10 cellular contexts compared by ENCODE assay signal in the genomic region with DNA sequence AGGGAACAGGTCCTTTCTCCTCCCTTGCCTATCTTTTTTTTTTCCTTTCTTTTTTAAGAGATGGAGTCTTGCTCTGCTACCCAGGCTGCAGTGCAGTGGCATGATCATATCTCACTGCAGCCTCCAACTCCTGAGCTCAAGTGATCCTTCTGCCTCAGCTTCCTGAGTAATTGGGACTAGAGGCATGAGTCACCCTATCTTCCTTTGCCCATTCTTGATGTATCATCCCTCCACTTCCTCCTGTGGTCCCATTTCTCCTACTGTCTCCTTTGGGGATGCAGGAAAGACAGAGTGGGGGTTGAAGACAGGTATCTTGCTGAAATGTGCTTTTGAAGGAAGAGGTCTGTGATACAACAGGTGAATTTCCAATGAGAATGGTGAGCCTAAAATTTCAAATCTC. TPM values are rescaled to one million over a fixed set of nuclear protein-coding genes. Genes with fewer than 3 reads are reported as not detected.
DNase-seq lines count a peak whose midpoint lies in the region; ATAC-seq and TF ChIP-seq lines count a peak whose summit lies in the region.
"Had no signal": no experiment of that assay in that cellular context is flagged by ENCODE, and none has a peak within 500 bp of the region (broad histone marks: within the 10 kb centered on the region; RNA-seq: fewer than 3 reads in every experiment).

No MANE protein-coding gene starts in this region.

- peak overlapping the region; percentile 60 for H3K27ac ChIP-seq in ACC112 (ENCODE audit: low read depth, low read length)
- H3K27ac ChIP-seq: ovary had no signal

- no peak for TF ChIP-seq CTCF in foreskin fibroblast (IDR thresholded peaks at IDR 0.05; ENCODE audit: low read depth, low read length)
- TF ChIP-seq CTCF in Caco-2 (IDR thresholded peaks at IDR 0.05; ENCODE audit: insufficient read depth in 1 of 2, low read depth in 1 of 2, low read length in 1 of 2, severe bottlenecking in 1 of 2, unreplicated experiment in 1 of 2), result no peak
- TF ChIP-seq CTCF in natural killer cell (IDR thresholded peaks at IDR 0.05), result no peak

- H2AFZ ChIP-seq in ACC112 (ENCODE audit: low read length, unreplicated experiment), result no peak overlapping the region

- peaks cover 37% of the 10 kb centered on the region for H3K79me2 ChIP-seq in ACC112 (ENCODE audit: control insufficient read depth, insufficient read depth, low read length, unreplicated experiment)

- POLR2A ChIA-PET in Caco-2 (lab: Charles Lee), result no interaction called here

- no TSS peak for BruUV-seq in Caco-2 (replicated peaks; lab: Mats Ljungman, UMichigan)

- H3K4me3 ChIP-seq in ACC112 (ENCODE audit: low read depth, low read length), result no peak overlapping the region
- no peak overlapping the region for H3K4me3 ChIP-seq in foreskin fibroblast (ENCODE audit: low read depth in 1 of 2, low read length in 2 of 2)
- H3K4me3 ChIP-seq in Caco-2 (ENCODE audit: low read depth, low read length), result no peak overlapping the region
- H3K4me3 ChIP-seq: ovary had no signal

- H3K4me1 ChIP-seq in ACC112 (ENCODE audit: control insufficient read depth, insufficient read depth, low read length, unreplicated experiment), result peaks cover 30% of the 10 kb centered on the region
- H3K4me1 ChIP-seq in Caco-2, result peaks cover 10% of the 10 kb centered on the region

- H3K36me3 ChIP-seq in ACC112 (ENCODE audit: insufficient read depth, low read length) (peaks cover 56% of the 10 kb centered on the region), Caco-2 (ENCODE audit: control insufficient read depth, insufficient read depth, low read length) (peaks cover 4% of the 10 kb centered on the region)
- H3K36me3 ChIP-seq: ovary had no signal

- H3K4me3 Mint-ChIP-seq in Caco-2 (ENCODE audit: unreplicated experiment), result no peak overlapping the region
- no peak overlapping the region for H3K4me3 Mint-ChIP-seq in natural killer cell
- H3K4me3 Mint-ChIP-seq: memory B cell had no signal

- peak; percentile 40 for DNase-seq in GM04504 (ENCODE audit: low read depth)
- DNase-seq in foreskin fibroblast, result peak; percentile 62 to 75
- no peak for DNase-seq in Caco-2
- no peak for DNase-seq in occipital lobe (lab: John Stamatoyannopoulos, UW)
- no peak for DNase-seq in natural killer cell
- DNase-seq: ovary had no signal

- peak; percentile 70 for ATAC-seq in SK-N-SH treated with all-trans-retinoic acid at 6 μM for 48 hours
- ATAC-seq in natural killer cell, result no peak
- ATAC-seq in GM18858 (IDR thresholded peaks at IDR 0.05; ENCODE audit: unreplicated experiment), result no peak

- H3K9me3 Mint-ChIP-seq in Caco-2 (ENCODE audit: unreplicated experiment), result no peaks in the 10 kb centered on the region
- H3K9me3 Mint-ChIP-seq in natural killer cell, result no peaks in the 10 kb centered on the region
- H3K9me3 Mint-ChIP-seq: memory B cell had no signal

- H3K27me3 Mint-ChIP-seq in Caco-2 (ENCODE audit: insufficient read depth, unreplicated experiment), result no peaks in the 10 kb centered on the region
- H3K27me3 Mint-ChIP-seq in natural killer cell (ENCODE audit: low read depth in 2 of 2), result no peaks in the 10 kb centered on the region
- H3K27me3 Mint-ChIP-seq: memory B cell had no signal

- intact Hi-C loops in Caco-2 (cut with micrococcal nuclease; ENCODE audit: unreplicated experiment), result loop anchor here (10.0 kb wide), 1 partner anchor 934 kb away; no protein-coding TSS in a partner anchor
- intact Hi-C loops in natural killer cell (cut with micrococcal nuclease), result no loop called here

- CTCF ChIA-PET in Caco-2 (lab: Charles Lee), result no interaction called here

- H3K36me3 Mint-ChIP-seq in Caco-2 (ENCODE audit: insufficient read depth, unreplicated experiment) (peaks cover 83% of the 10 kb centered on the region), natural killer cell (peaks cover 17% of the 10 kb centered on the region)

- H3K4me1 Mint-ChIP-seq in Caco-2 (ENCODE audit: low read depth, unreplicated experiment) (peaks cover 13% of the 10 kb centered on the region), natural killer cell (peaks cover 8 to 9% of the 10 kb centered on the region in 2 donors)

- H3K27ac Mint-ChIP-seq in Caco-2 (ENCODE audit: unreplicated experiment), result no peak overlapping the region
- peak overlapping the region in 1 of 2 donors; percentile 48 for H3K27ac Mint-ChIP-seq in natural killer cell
- H3K27ac Mint-ChIP-seq: memory B cell had no signal

- H3K9me3 ChIP-seq in Caco-2, result no peaks in the 10 kb centered on the region
- H3K9me3 ChIP-seq: ovary had no signal

- H3K27me3 ChIP-seq in ACC112 (ENCODE audit: insufficient read depth, low read length) (no peaks in the 10 kb centered on the region), Caco-2 (replicated peaks; ENCODE audit: control insufficient read depth, insufficient read depth, low read length) (no peaks in the 10 kb centered on the region)
- H3K27me3 ChIP-seq: ovary had no signal

TF ChIP-seq in SK-N-SH treated with all-trans-retinoic acid at 6 μM for 48 hours, 23 proteins besides CTCF, POLR2A, EP300 and RAD21:
- TF ChIP-seq PPARA (CRISPR knock-in tag; IDR thresholded peaks at IDR 0.05; ENCODE audit: borderline replicate concordance), result no peak
- TF ChIP-seq, protein P1, sequence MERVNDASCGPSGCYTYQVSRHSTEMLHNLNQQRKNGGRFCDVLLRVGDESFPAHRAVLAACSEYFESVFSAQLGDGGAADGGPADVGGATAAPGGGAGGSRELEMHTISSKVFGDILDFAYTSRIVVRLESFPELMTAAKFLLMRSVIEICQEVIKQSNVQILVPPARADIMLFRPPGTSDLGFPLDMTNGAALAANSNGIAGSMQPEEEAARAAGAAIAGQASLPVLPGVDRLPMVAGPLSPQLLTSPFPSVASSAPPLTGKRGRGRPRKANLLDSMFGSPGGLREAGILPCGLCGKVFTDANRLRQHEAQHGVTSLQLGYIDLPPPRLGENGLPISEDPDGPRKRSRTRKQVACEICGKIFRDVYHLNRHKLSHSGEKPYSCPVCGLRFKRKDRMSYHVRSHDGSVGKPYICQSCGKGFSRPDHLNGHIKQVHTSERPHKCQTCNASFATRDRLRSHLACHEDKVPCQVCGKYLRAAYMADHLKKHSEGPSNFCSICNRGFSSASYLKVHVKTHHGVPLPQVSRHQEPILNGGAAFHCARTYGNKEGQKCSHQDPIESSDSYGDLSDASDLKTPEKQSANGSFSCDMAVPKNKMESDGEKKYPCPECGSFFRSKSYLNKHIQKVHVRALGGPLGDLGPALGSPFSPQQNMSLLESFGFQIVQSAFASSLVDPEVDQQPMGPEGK (CRISPR knock-in tag; IDR thresholded peaks at IDR 0.05; ENCODE audit: borderline replicate concordance), result no peak
- TF ChIP-seq, protein P2, sequence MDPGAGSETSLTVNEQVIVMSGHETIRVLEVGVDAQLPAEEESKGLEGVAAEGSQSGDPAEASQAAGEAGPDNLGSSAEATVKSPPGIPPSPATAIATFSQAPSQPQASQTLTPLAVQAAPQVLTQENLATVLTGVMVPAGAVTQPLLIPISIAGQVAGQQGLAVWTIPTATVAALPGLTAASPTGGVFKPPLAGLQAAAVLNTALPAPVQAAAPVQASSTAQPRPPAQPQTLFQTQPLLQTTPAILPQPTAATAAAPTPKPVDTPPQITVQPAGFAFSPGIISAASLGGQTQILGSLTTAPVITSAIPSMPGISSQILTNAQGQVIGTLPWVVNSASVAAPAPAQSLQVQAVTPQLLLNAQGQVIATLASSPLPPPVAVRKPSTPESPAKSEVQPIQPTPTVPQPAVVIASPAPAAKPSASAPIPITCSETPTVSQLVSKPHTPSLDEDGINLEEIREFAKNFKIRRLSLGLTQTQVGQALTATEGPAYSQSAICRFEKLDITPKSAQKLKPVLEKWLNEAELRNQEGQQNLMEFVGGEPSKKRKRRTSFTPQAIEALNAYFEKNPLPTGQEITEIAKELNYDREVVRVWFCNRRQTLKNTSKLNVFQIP (CRISPR knock-in tag; IDR thresholded peaks at IDR 0.05; ENCODE audit: borderline replicate concordance, low read depth), result no peak
- TF ChIP-seq TCF4 (CRISPR knock-in tag; IDR thresholded peaks at IDR 0.05; ENCODE audit: borderline replicate concordance), result no peak
- no peak for TF ChIP-seq ESRRG (CRISPR knock-in tag; IDR thresholded peaks at IDR 0.05)
- TF ChIP-seq GLIS3 (CRISPR knock-in tag; IDR thresholded peaks at IDR 0.05), result no peak

RNA-seq across cellular contexts. Expression of gene MYO19, which starts 5.5 kb away (rescaled TPM):
- 153 and 177 TPM in 2 replicates for total RNA-seq in Caco-2 (2022)
- 33.8 TPM for total RNA-seq in occipital lobe
- 100 to 1,000 TPM in 2 of 3 donors, 10 to 100 TPM in 1; 84.2 to 119 (median 104) TPM for total RNA-seq in natural killer cell

RNA-seq across cellular contexts. Expression of gene PIGW, which starts 5.7 kb away (rescaled TPM):
- total RNA-seq in Caco-2 (2022) (30.9 and 33.6 TPM in 2 replicates), occipital lobe (7.0 TPM), natural killer cell (1 to 10 TPM; 4.6 to 8.3 (median 5.0) TPM)

RNA-seq across cellular contexts. Expression of gene GGNBP2, which starts 15.6 kb away (rescaled TPM):
- total RNA-seq in Caco-2 (2022) (91.3 and 91.5 TPM in 2 replicates), occipital lobe (60.7 TPM), natural killer cell (100 to 1,000 TPM; 183 to 233 (median 197) TPM)

RNA-seq across cellular contexts. Expression of gene ZNHIT3, which starts 42.6 kb away (rescaled TPM):
- total RNA-seq in Caco-2 (2022) (58.6 and 61.9 TPM in 2 replicates), occipital lobe (44.6 TPM), natural killer cell (10 to 100 TPM; 27.1 to 41.3 (median 36.6) TPM)

Comparison
In these comparisons a context has a peak if more than half of its experiments do, and no peak if none do; other contexts are left out.
1. DNase-seq: peak in GM04504 (single experiment) and foreskin fibroblast (2 of 2); none in Caco-2 (0 of 2), occipital lobe (single experiment) and natural killer cell (single experiment).